18 cellular contexts compared by ENCODE assay signal in the genomic region with DNA sequence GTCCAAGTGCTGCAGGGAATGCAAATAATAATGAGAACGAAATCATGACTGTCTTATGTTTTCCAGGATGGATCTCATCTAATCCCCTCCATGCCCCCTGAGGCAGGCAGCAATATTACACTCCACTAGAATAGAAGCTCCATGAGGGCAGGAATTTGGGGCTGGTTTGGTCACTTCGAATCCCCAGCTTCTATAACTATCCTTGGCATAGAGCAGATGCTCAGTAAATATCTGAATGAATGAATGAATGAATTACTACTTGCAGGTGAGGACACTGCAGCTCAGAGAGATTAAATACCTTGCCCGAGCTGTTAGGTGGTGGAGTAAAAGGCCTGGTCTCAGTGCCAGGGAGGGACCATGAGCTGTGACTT. TPM values are rescaled to one million over a fixed set of nuclear protein-coding genes. Genes with fewer than 3 reads are reported as not detected.
DNase-seq lines count a peak whose midpoint lies in the region; ATAC-seq and TF ChIP-seq lines count a peak whose summit lies in the region.
"Had no signal": no experiment of that assay in that cellular context is flagged by ENCODE, and none has a peak within 500 bp of the region (broad histone marks: within the 10 kb centered on the region; RNA-seq: fewer than 3 reads in every experiment).

No MANE protein-coding gene starts in this region.

- peaks cover 10% of the 10 kb centered on the region for H3K36me3 Mint-ChIP-seq in activated T-cell treated with anti-CD3 and anti-CD28 coated beads, Interleukin-2, amount 50 U/mL, for 24 hours (ENCODE audit: low read depth)

- peak overlapping the region; percentile 57 for H3K4me3 Mint-ChIP-seq in activated T-cell treated with anti-CD3 and anti-CD28 coated beads, Interleukin-2, amount 50 U/mL, for 24 hours
- H3K4me3 Mint-ChIP-seq: H9 had no signal

- H3K4me3 ChIP-seq in HEK293 (ENCODE audit: low read depth, low read length) = no peak overlapping the region
- H3K4me3 ChIP-seq in ascending aorta = no peak overlapping the region
- H3K4me3 ChIP-seq in gastrocnemius medialis = no peak overlapping the region
- H3K4me3 ChIP-seq: BLaER1 treated with 17β-estradiol and CSF1 and Interleukin-3, amounts not matched to agents 10 nM and 100 nM; colonic mucosa; skin epidermis had no signal

- in situ Hi-C loops in gastrocnemius medialis (cut with MboI; ENCODE audit: low sequenced_read_pairs in 4 of 4) = no loop called here

- CTCF ChIA-PET in HEK293 (lab: Yijun Ruan, JAX) = interaction anchor here (0.6 to 1.9 kb wide), 5 partner anchors 10 to 20 kb away, joined by 3 to 10 read pairs (median 4); a partner anchor contains a TSS

- H3K36me3 ChIP-seq in HEK293 (ENCODE audit: control insufficient read depth in 2 of 2, insufficient read depth in 1 of 2, low read length in 2 of 2) (peaks cover 0 to 5% of the 10 kb centered on the region in 2 experiments; a peak in 1 of 3 replicates), ascending aorta (no peaks in the 10 kb centered on the region), gastrocnemius medialis (no peaks in the 10 kb centered on the region)
- H3K36me3 ChIP-seq: colonic mucosa had no signal

- no peaks in the 10 kb centered on the region for H3K27me3 Mint-ChIP-seq in activated T-cell treated with anti-CD3 and anti-CD28 coated beads, Interleukin-2, amount 50 U/mL, for 24 hours

- H3K27me3 ChIP-seq in ascending aorta (no peaks in the 10 kb centered on the region), gastrocnemius medialis (no peaks in the 10 kb centered on the region)
- H3K27me3 ChIP-seq: BLaER1 treated with 17β-estradiol and CSF1 and Interleukin-3, amounts not matched to agents 10 nM and 100 nM; colonic mucosa had no signal

- no peak for ATAC-seq in gastrocnemius medialis
- no peak for ATAC-seq in GM19328 (IDR thresholded peaks at IDR 0.05; ENCODE audit: unreplicated experiment)

- no peaks in the 10 kb centered on the region for H3K9me3 ChIP-seq in HEK293 (ENCODE audit: control insufficient read depth, insufficient read depth, low read depth, low read length)
- H3K9me3 ChIP-seq in ascending aorta = no peaks in the 10 kb centered on the region
- no peaks in the 10 kb centered on the region for H3K9me3 ChIP-seq in gastrocnemius medialis
- H3K9me3 ChIP-seq: colonic mucosa had no signal

- DNase-seq in activated T-cell treated with anti-CD3 and anti-CD28 coated beads, Interleukin-2, amount 50 U/mL, for 24 hours = no peak
- no peak for DNase-seq in activated T-cell treated with anti-CD3 and anti-CD28 coated beads, Interleukin-2, amount 50 U/mL, for 1 hour
- DNase-seq in ascending aorta (ENCODE audit: low spot score in 2 of 2) (no peak), gastrocnemius medialis (no peak), retina (no peak), NCI-H2107 treated with DMSO at 0.1 percent for 48 hours (lab: John Stamatoyannopoulos, UW; ENCODE audit: unreplicated experiment) (no peak)
- DNase-seq: colonic mucosa, DMS153, H9, mammary epithelial cell, NCI-H1417 treated with DMSO at 0.1 percent for 48 hours, NCI-H526 treated with DMSO at 0.1 percent for 48 hours, SHP77 had no signal

- intact Hi-C loops in ascending aorta (cut with DNase I) = no loop called here
- intact Hi-C loops in gastrocnemius medialis (cut with DNase I; ENCODE audit: low total_unique reads) = loop anchor here (5.0 kb wide), 1 partner anchor 300 kb away; a partner anchor contains a TSS

- TF ChIP-seq POLR2A in gastrocnemius medialis (IDR thresholded peaks at IDR 0.05) = no peak

- peaks cover 59% of the 10 kb centered on the region for H3K4me1 Mint-ChIP-seq in activated T-cell treated with anti-CD3 and anti-CD28 coated beads, Interleukin-2, amount 50 U/mL, for 24 hours (ENCODE audit: low read depth)

- POLR2A ChIA-PET in HEK293 (lab: Yijun Ruan, JAX) = interaction anchor here (1.0 to 1.3 kb wide), 2 partner anchors 10 to 11 kb away, joined by 4 to 5 read pairs; a partner anchor contains a TSS

- H3K27ac ChIP-seq in HEK293 (ENCODE audit: extremely low read depth, low read depth, low read length) (no peak overlapping the region), ascending aorta (peak overlapping the region; percentile 84 to 85), gastrocnemius medialis (peak overlapping the region; percentile 76 to 93 (median 86))
- H3K27ac ChIP-seq: BLaER1 treated with 17β-estradiol and CSF1 and Interleukin-3, amounts not matched to agents 10 nM and 100 nM; colonic mucosa; VCaP had no signal

- H3K4me1 ChIP-seq in HEK293 (ENCODE audit: control insufficient read depth, insufficient read depth, low read length) (peaks cover 6% of the 10 kb centered on the region; the same call in 1 of the 2 replicates), ascending aorta (peaks cover 20 to 31% of the 10 kb centered on the region in 2 donors), gastrocnemius medialis (peaks cover 61 to 63% of the 10 kb centered on the region in 2 donors)
- H3K4me1 ChIP-seq: colonic mucosa had no signal

- H3K9me3 Mint-ChIP-seq in activated T-cell treated with anti-CD3 and anti-CD28 coated beads, Interleukin-2, amount 50 U/mL, for 24 hours = no peaks in the 10 kb centered on the region
- H3K9me3 Mint-ChIP-seq: H9 had no signal

- no peak for TF ChIP-seq CTCF in HEK293 (tag by site-specific recombination; IDR thresholded peaks at IDR 0.05)
- no peak for TF ChIP-seq CTCF in ascending aorta (IDR thresholded peaks at IDR 0.05)
- TF ChIP-seq CTCF in gastrocnemius medialis (IDR thresholded peaks at IDR 0.05 in 4 of 5, conservative IDR thresholded peaks at IDR 0.05 in 1 of 5) = no peak

- peak overlapping the region; percentile 85 for H3K27ac Mint-ChIP-seq in activated T-cell treated with anti-CD3 and anti-CD28 coated beads, Interleukin-2, amount 50 U/mL, for 24 hours
- H3K27ac Mint-ChIP-seq: H9 had no signal

TF ChIP-seq in HEK293, 187 proteins besides CTCF, POLR2A, EP300 and RAD21:
- TF ChIP-seq ZNF366 (tag by site-specific recombination; conservative IDR thresholded peaks at IDR 0.05) = no peak
- TF ChIP-seq TRIM28 (IDR thresholded peaks at IDR 0.05; ENCODE audit: borderline replicate concordance, low read length) = 0 out of 2 replicates have a peak, but pooled peaks have one; percentile 9

RNA-seq across cellular contexts. Expression of a gene that starts 11.1 kb away (rescaled TPM):
- total RNA-seq in ascending aorta (14.2 TPM), gastrocnemius medialis (10 to 100 TPM in 1 of 4 donors, 1 to 10 TPM in 2, under 1 TPM in 1; 0.46 to 13.1 (median 2.2) TPM)
